18 cellular contexts compared by ENCODE assay signal in genomic region chr10:33860994-33861393, GRCh38.
"Had no signal": no experiment of that assay in that cellular context is flagged by ENCODE, and none has a peak within 500 bp of the region (broad histone marks: within the 10 kb centered on the region; RNA-seq: fewer than 3 reads in every experiment).

No MANE protein-coding gene starts in this region.

- H3K27me3 ChIP-seq: heart left ventricle, transverse colon had no signal

- H3K4me3 Mint-ChIP-seq: activated naive CD4-positive, alpha-beta T cell treated with anti-CD3 and anti-CD28 coated beads for 36 hours; activated naive CD8-positive, alpha-beta T cell treated with anti-CD3 and anti-CD28 coated beads, Interleukin-2, amount 50 U/mL, for 24 hours; immature natural killer cell; mesothelial cell of epicardium had no signal

- H3K9me3 Mint-ChIP-seq: activated naive CD4-positive, alpha-beta T cell treated with anti-CD3 and anti-CD28 coated beads for 36 hours; activated naive CD8-positive, alpha-beta T cell treated with anti-CD3 and anti-CD28 coated beads, Interleukin-2, amount 50 U/mL, for 24 hours; activated T-helper 2 cell treated with anti-CD3 and anti-CD28 coated beads, Interferon-gamma antibody, Interleukin-2, Interleukin-4, amounts not matched to agents 10 μg/mL and 5 μg/mL and 100 μg/mL, durations not matched to agents 14 hours and 24 hours and 36 hours; immature natural killer cell; mesothelial cell of epicardium had no signal

- H3K4me3 ChIP-seq: dorsolateral prefrontal cortex, heart left ventricle, lung, SK-N-MC, transverse colon had no signal

- DNase-seq: activated CD4-positive, alpha-beta T cell treated with anti-CD3 and anti-CD28 coated beads for 1 hour; activated CD4-positive, alpha-beta T cell treated with anti-CD3 and anti-CD28 coated beads, Interleukin-2, amount 50 U/mL, for 48 hours; activated naive CD4-positive, alpha-beta T cell treated with anti-CD3 and anti-CD28 coated beads for 36 hours; activated naive CD8-positive, alpha-beta T cell treated with anti-CD3 and anti-CD28 coated beads, Interleukin-2, amount 50 U/mL, for 24 hours; dorsolateral prefrontal cortex; heart left ventricle; immature natural killer cell; left cardiac atrium; stimulated activated CD4-positive, alpha-beta T cell treated with anti-CD3 and anti-CD28 coated beads, Interleukin-15, amount 100 ng/mL, for 24 hours; stimulated activated CD4-positive, alpha-beta T cell treated with anti-CD3 and anti-CD28 coated beads, Interleukin-4, amount 100 ng/mL, for 24 hours; stimulated activated naive CD4-positive, alpha-beta T cell; transverse colon had no signal

- H3K27ac ChIP-seq: dorsolateral prefrontal cortex, SK-N-MC, transverse colon had no signal

- H3K27ac Mint-ChIP-seq: activated naive CD4-positive, alpha-beta T cell treated with anti-CD3 and anti-CD28 coated beads for 36 hours; activated naive CD8-positive, alpha-beta T cell treated with anti-CD3 and anti-CD28 coated beads, Interleukin-2, amount 50 U/mL, for 24 hours; activated T-helper 2 cell treated with anti-CD3 and anti-CD28 coated beads, Interferon-gamma antibody, Interleukin-2, Interleukin-4, amounts not matched to agents 10 μg/mL and 5 μg/mL and 100 μg/mL, durations not matched to agents 14 hours and 24 hours and 36 hours; immature natural killer cell; mesothelial cell of epicardium had no signal

- ATAC-seq: activated naive CD8-positive, alpha-beta T cell treated with anti-CD3 and anti-CD28 coated beads, Interleukin-2, amount 50 U/mL, for 24 hours; heart left ventricle; left cardiac atrium had no signal

- H3K4me1 Mint-ChIP-seq: activated naive CD8-positive, alpha-beta T cell treated with anti-CD3 and anti-CD28 coated beads, Interleukin-2, amount 50 U/mL, for 24 hours; immature natural killer cell had no signal

- H3K36me3 Mint-ChIP-seq: immature natural killer cell, mesothelial cell of epicardium had no signal

- H3K4me1 ChIP-seq: transverse colon had no signal

- FAIRE-seq: astrocyte, frontal cortex had no signal

- H3K36me3 ChIP-seq: heart left ventricle, transverse colon had no signal

- H3K9me3 ChIP-seq: heart left ventricle, transverse colon had no signal
